In the genomic region with DNA sequence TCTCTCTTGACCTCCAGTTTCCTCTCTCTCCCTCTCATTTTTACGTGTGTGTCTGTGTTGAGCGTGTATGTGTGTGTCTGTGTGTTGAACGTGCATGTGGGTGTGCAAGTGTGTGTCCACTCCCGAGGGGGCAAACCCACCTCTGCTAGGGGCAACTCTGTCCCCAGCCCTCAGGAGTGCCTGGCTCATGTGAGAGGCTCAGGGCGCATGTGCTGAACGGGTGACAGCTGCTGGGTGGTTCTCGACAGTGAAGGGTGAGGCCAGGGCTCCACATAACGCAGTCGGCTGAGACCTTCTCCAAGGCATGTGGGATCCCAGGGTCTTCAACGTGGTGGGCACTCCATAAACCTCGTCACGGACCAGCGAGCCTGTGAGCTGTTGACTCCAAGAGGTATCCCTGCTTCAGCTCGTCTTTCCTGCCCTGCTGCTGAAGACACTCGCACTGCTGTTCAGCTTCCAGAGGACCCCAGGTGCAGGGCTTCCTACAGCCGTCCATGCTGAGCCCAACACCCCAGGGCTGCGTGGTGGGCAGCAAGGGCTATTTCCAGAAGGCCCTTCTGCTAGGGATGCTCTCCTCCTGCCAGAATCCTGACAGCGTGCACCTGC, we compare ENCODE assay signal across 24 cellular contexts.
DNase-seq lines count a peak whose midpoint lies in the region; ATAC-seq, FAIRE-seq and TF ChIP-seq lines count a peak whose summit lies in the region.
"Had no signal": no experiment of that assay in that cellular context is flagged by ENCODE, and none has a peak within 500 bp of the region (broad histone marks: within the 10 kb centered on the region; RNA-seq: fewer than 3 reads in every experiment).

No MANE protein-coding gene starts in this region.

- H3K27ac Mint-ChIP-seq in chondrocyte (ENCODE audit: unreplicated experiment), result no peak overlapping the region
- H3K27ac Mint-ChIP-seq: CD4-positive, CD25-positive, alpha-beta regulatory T cell; CD8-positive, alpha-beta memory T cell; HFFc6 had no signal

- no peaks in the 10 kb centered on the region for H3K4me1 Mint-ChIP-seq in chondrocyte (ENCODE audit: low read depth)
- H3K4me1 Mint-ChIP-seq: CD4-positive, CD25-positive, alpha-beta regulatory T cell; CD8-positive, alpha-beta memory T cell had no signal

- no peak overlapping the region for H3K56ac ChIP-seq in H1 (replicated peaks; ENCODE audit: insufficient read length, low read depth, low read length)

- peak overlapping the region; percentile 16; the same call in 1 of the 2 replicates for H2BK5ac ChIP-seq in H1 (ENCODE audit: low read depth, low read length)
- H2BK5ac ChIP-seq in trophoblast cell (ENCODE audit: low read depth, low read length, poor library complexity), result no peak overlapping the region

- H2BK12ac ChIP-seq in H1 (ENCODE audit: low read depth, low read length) (no peak overlapping the region), trophoblast cell (ENCODE audit: low read length) (no peak overlapping the region)

- H3K79me2 ChIP-seq in H1 (ENCODE audit: control insufficient read depth in 1 of 2, insufficient read depth in 2 of 2, low read length in 2 of 2) (no peaks in the 10 kb centered on the region), trophoblast cell (ENCODE audit: control insufficient read depth, insufficient read depth, low read length, poor library complexity) (no peaks in the 10 kb centered on the region)

- POLR2A ChIA-PET in H1 (lab: Charles Lee; ENCODE audit: partially characterized antibody), result no interaction called here

- H3K14ac ChIP-seq in H1 (ENCODE audit: insufficient read length) (no peak overlapping the region), trophoblast cell (ENCODE audit: low read length) (no peak overlapping the region)

- H3K4me2 ChIP-seq in H1 (ENCODE audit: insufficient read depth in 1 of 2, low read depth in 2 of 2, low read length in 2 of 2) (no peak overlapping the region), trophoblast cell (ENCODE audit: low read length) (no peak overlapping the region)

- no peak overlapping the region for H4K91ac ChIP-seq in H1 (replicated peaks; ENCODE audit: insufficient read length, low read length)
- no peak overlapping the region for H4K91ac ChIP-seq in trophoblast cell (ENCODE audit: low read depth, low read length)

- TF ChIP-seq POLR2A in H1 (IDR thresholded peaks at IDR 0.05; ENCODE audit: control extremely low read depth in 1 of 2, low read depth in 2 of 2, low read length in 2 of 2), result no peak

- no peaks in the 10 kb centered on the region for H3K9me3 Mint-ChIP-seq in chondrocyte (ENCODE audit: low read depth)

- H3K18ac ChIP-seq in H1 (ENCODE audit: extremely low read depth, low read length) (no peak overlapping the region), trophoblast cell (ENCODE audit: low read length) (no peak overlapping the region)

- no peaks in the 10 kb centered on the region for H3K36me3 ChIP-seq in H1 (ENCODE audit: control insufficient read depth in 2 of 4, insufficient read depth in 4 of 4, low read length in 3 of 4)
- no peaks in the 10 kb centered on the region for H3K36me3 ChIP-seq in trophoblast cell (ENCODE audit: control insufficient read depth in 1 of 2, insufficient read depth in 2 of 2, low read length in 2 of 2)
- H3K36me3 ChIP-seq: BE2C had no signal

- ATAC-seq in left lobe of liver, result no peak
- ATAC-seq in GM21723 (IDR thresholded peaks at IDR 0.05; ENCODE audit: unreplicated experiment), result no peak
- ATAC-seq: HCT116 had no signal

- TF ChIP-seq EP300 in H1 (IDR thresholded peaks at IDR 0.05; ENCODE audit: borderline replicate concordance in 1 of 2, low read depth in 2 of 2, low read length in 2 of 2), result no peak

- no peaks in the 10 kb centered on the region for H3K79me1 ChIP-seq in H1 (ENCODE audit: low read depth, low read length)
- no peaks in the 10 kb centered on the region for H3K79me1 ChIP-seq in trophoblast cell (ENCODE audit: low read length)

- H3K36me3 Mint-ChIP-seq in chondrocyte (ENCODE audit: low read depth), result peaks cover 1% of the 10 kb centered on the region
- H3K36me3 Mint-ChIP-seq: CD4-positive, CD25-positive, alpha-beta regulatory T cell; CD8-positive, alpha-beta memory T cell had no signal

- no peak overlapping the region for H2AFZ ChIP-seq in H1 (ENCODE audit: low read length)
- H2AFZ ChIP-seq in trophoblast cell (ENCODE audit: insufficient read depth, low read length, poor library complexity), result no peak overlapping the region
- H2AFZ ChIP-seq: GM23248 had no signal

- H3K4me1 ChIP-seq in H1 (replicated peaks in 1 of 4; ENCODE audit: control insufficient read depth in 3 of 4, insufficient read depth in 4 of 4, low read length in 3 of 4), result peaks cover 0 to 4% (median 0%) of the 10 kb centered on the region in 4 experiments; a peak in 3 of 7 replicates
- no peaks in the 10 kb centered on the region for H3K4me1 ChIP-seq in trophoblast cell (ENCODE audit: control insufficient read depth in 1 of 2, insufficient read depth in 2 of 2, low read length in 2 of 2)
- H3K4me1 ChIP-seq: BE2C, Caco-2 had no signal

- no peak overlapping the region for H4K8ac ChIP-seq in H1 (ENCODE audit: extremely low read depth, insufficient read depth, low read length)
- H4K8ac ChIP-seq in trophoblast cell (ENCODE audit: low read depth, low read length), result no peak overlapping the region

- CTCF ChIA-PET in H1 (lab: Charles Lee; ENCODE audit: partially characterized antibody), result interaction anchor here (0.7 kb wide), 1 partner anchor 68 kb away, joined by 3 read pairs; no protein-coding TSS in a partner anchor

- H2AK5ac ChIP-seq in H1 (ENCODE audit: low read depth, low read length) (no peak overlapping the region), trophoblast cell (ENCODE audit: low read length) (no peak overlapping the region)

- H2BK120ac ChIP-seq in H1 (replicated peaks; ENCODE audit: low read depth, low read length) (no peak overlapping the region), trophoblast cell (ENCODE audit: insufficient read depth, low read length, poor library complexity) (no peak overlapping the region)

- no peak overlapping the region for H3K4ac ChIP-seq in H1 (replicated peaks; ENCODE audit: insufficient read length, low read depth, low read length)
- no peak overlapping the region for H3K4ac ChIP-seq in trophoblast cell (ENCODE audit: low read depth, low read length)

- H3K9me3 ChIP-seq in H1 (ENCODE audit: insufficient read depth in 2 of 2, low read depth in 1 of 2, low read length in 1 of 2), result no peaks in the 10 kb centered on the region
- H3K9me3 ChIP-seq in trophoblast cell (ENCODE audit: insufficient read depth, low read depth, low read length), result no peaks in the 10 kb centered on the region
- H3K9me3 ChIP-seq: BE2C, Caco-2 had no signal

- H3K27me3 ChIP-seq in H1 (replicated peaks in 1 of 4; ENCODE audit: control insufficient read depth in 3 of 4, extremely low read depth in 1 of 4, insufficient read depth in 3 of 4, low read length in 3 of 4) (no peaks in the 10 kb centered on the region), trophoblast cell (ENCODE audit: insufficient read depth, low read length) (no peaks in the 10 kb centered on the region)

- H2BK15ac ChIP-seq in H1 (ENCODE audit: low read length), result 0 out of 2 replicates have a peak overlapping the region, but pooled peaks have one; percentile 16

- no peak for TF ChIP-seq RAD21 in H1 (IDR thresholded peaks at IDR 0.05 in 1 of 2, conservative IDR thresholded peaks at IDR 0.05 in 1 of 2; ENCODE audit: low read depth in 2 of 2, low read length in 2 of 2)

- peaks cover 7% of the 10 kb centered on the region for H3K27me3 Mint-ChIP-seq in chondrocyte (ENCODE audit: low read depth)

- H3K27ac ChIP-seq in H1 (ENCODE audit: low read depth, low read length), result no peak overlapping the region
- no peak overlapping the region for H3K27ac ChIP-seq in trophoblast cell (ENCODE audit: low read depth, low read length)
- H3K27ac ChIP-seq: GM23248, HL-60 had no signal

- TF ChIP-seq CTCF in chondrocyte (IDR thresholded peaks at IDR 0.05) (no peak), H1 (IDR thresholded peaks at IDR 0.05; ENCODE audit: control extremely low read depth in 1 of 3, insufficient read depth in 1 of 3, low read depth in 1 of 3, low read length in 3 of 3) (no peak)

- FAIRE-seq in H1 (lab: Jason Lieb, UNC), result no peak
- FAIRE-seq: A204.1, D721Med, G401.6, GM12891, GM19239 had no signal

- DNase-seq in chondrocyte (ENCODE audit: low spot score), result peak; percentile 74
- DNase-seq in H1 (ENCODE audit: low read depth in 1 of 2, low spot score in 2 of 2), result no peak
- DNase-seq in left lobe of liver (ENCODE audit: low spot score), result peak; percentile 38
- no peak for DNase-seq in trophoblast cell
- no peak for DNase-seq in pons (ENCODE audit: low spot score)
- no peak for DNase-seq in SW480 (ENCODE audit: low spot score)
- no peak for DNase-seq in dedifferentiated amniotic fluid mesenchymal stem cell (ENCODE audit: extremely low spot score)
- DNase-seq: ACHN; BE2C; C1 segment of cervical spinal cord; Caco-2; CD4-positive, CD25-positive, alpha-beta regulatory T cell; CD8-positive, alpha-beta memory T cell; GM23248; H7; HFFc6 had no signal

- H3K9ac ChIP-seq in H1 (replicated peaks in 1 of 4; ENCODE audit: extremely low read depth in 1 of 4, low read depth in 3 of 4, low read length in 3 of 4) (no peak overlapping the region), trophoblast cell (ENCODE audit: low read length) (no peak overlapping the region)
- H3K9ac ChIP-seq: GM23248 had no signal

- H3K4me3 ChIP-seq in H1 (ENCODE audit: extremely low read depth in 1 of 4, insufficient read depth in 2 of 4, low read depth in 3 of 4, low read length in 4 of 4), result no peak overlapping the region
- peak overlapping the region; percentile 14 for H3K4me3 ChIP-seq in trophoblast cell (ENCODE audit: low read depth, low read length)
- H3K4me3 ChIP-seq: GM23248 had no signal

- no peak overlapping the region for H3K4me3 Mint-ChIP-seq in chondrocyte (ENCODE audit: unreplicated experiment)
- H3K4me3 Mint-ChIP-seq: CD4-positive, CD25-positive, alpha-beta regulatory T cell; CD8-positive, alpha-beta memory T cell; HFFc6 had no signal

- no peak overlapping the region for H2BK20ac ChIP-seq in H1 (ENCODE audit: low read length)

- no peaks in the 10 kb centered on the region for H4K20me1 ChIP-seq in H1 (replicated peaks in 1 of 2; ENCODE audit: control insufficient read depth in 1 of 2, insufficient read depth in 2 of 2, low read length in 2 of 2)

- H3K23me2 ChIP-seq in H1 (ENCODE audit: low read depth, low read length), result no peaks in the 10 kb centered on the region

- H4K12ac ChIP-seq in trophoblast cell (ENCODE audit: low read depth, low read length), result no peak overlapping the region

- H4K5ac ChIP-seq in H1 (ENCODE audit: insufficient read length, low read depth, low read length), result no peak overlapping the region

- no peak overlapping the region for H3K23ac ChIP-seq in H1 (ENCODE audit: insufficient read length)
- H3K23ac ChIP-seq in trophoblast cell (ENCODE audit: low read length), result no peak overlapping the region

- 93% methylated on average over 18 of the region's 18 CpGs; no CpG with 5 or more reads in 1 of the 2 experiments for WGBS in H1 (ENCODE audit: extremely low coverage in 1 of 2, insufficient coverage in 1 of 2, insufficient read length in 1 of 2, insufficient replicate concordance in 2 of 2, low coverage in 1 of 2, low lambda C conversion rate in 2 of 2, missing lambda C conversion rate in 1 of 2), 2 experiments
- WGBS in trophoblast cell (ENCODE audit: extremely low coverage, insufficient coverage, insufficient read length), result no CpG with 5 or more reads among the region's 18 CpGs

TF ChIP-seq in H1, 55 proteins besides CTCF, POLR2A, EP300 and RAD21 (continues in another document):
- TF ChIP-seq TBP (IDR thresholded peaks at IDR 0.05; ENCODE audit: low read depth, low read length) (no peak), HDAC6 (IDR thresholded peaks at IDR 0.05; ENCODE audit: low read depth, low read length) (no peak)

Comparison
In these comparisons a context has a peak if more than half of its experiments do, and no peak if none do; other contexts are left out.
1. DNase-seq: peak in chondrocyte (single experiment) and left lobe of liver (single experiment); none in H1 (0 of 2), trophoblast cell (0 of 2), pons (single experiment), SW480 (single experiment) and dedifferentiated amniotic fluid mesenchymal stem cell (single experiment).